Comparison of ENCODE assay signal across 8 cellular contexts in the genomic region with DNA sequence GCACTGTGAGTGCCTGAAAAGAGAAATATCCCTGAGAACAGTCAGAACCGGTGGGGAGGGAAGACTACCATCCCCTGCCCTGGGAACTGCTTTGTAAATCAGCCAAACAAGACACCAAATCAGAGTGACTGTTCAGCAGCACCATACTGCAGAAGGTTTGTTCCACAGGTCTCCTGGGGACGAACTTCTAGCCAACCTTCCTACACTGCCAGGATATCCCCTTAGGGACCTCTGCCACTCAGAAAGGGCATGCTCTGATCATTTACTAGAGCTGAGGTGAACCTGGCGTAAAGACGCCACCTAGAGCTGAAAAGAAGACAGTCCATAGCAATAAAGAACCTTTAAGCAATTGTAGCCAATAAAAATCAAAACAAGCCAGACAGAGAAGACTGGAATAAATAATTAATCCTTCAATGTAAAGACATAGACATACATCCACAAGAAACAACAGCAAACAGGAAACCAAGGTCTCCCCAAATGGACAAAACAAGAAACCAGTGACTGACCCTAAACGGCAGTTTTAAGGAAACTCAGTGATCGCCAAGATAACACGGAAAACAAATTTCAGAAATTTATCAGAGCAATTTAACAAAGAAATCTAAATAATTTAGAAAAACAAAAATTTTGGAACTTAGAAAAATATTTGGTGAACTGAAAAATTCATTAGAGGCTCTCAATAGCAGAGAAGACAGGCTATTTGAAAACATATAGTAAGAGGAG.
DNase-seq lines count a peak whose midpoint lies in the region; ATAC-seq and TF ChIP-seq lines count a peak whose summit lies in the region.

No MANE protein-coding gene starts in this region.

- TF ChIP-seq CTCF in fibroblast of pulmonary artery (IDR thresholded peaks at IDR 0.05; ENCODE audit: low read length, missing control alignments) (peak; percentile 78), psoas muscle (IDR thresholded peaks at IDR 0.05) (peak; percentile 19)

- DNase-seq in COR-L47 (lab: John Stamatoyannopoulos, UW) (peak; percentile 39), NT2/D1 (ENCODE audit: low read depth, low spot score) (peak; percentile 35), activated T-cell treated with anti-CD3 and anti-CD28 coated beads for 24 hours (ENCODE audit: low read depth) (peak; percentile 33), fibroblast of pulmonary artery (ENCODE audit: low read depth) (peak; percentile 89), psoas muscle (no peak), occipital lobe (lab: John Stamatoyannopoulos, UW) (no peak)

- H3K4me1 ChIP-seq in NT2/D1 (ENCODE audit: insufficient read depth, insufficient read length) (no peaks in the 10 kb centered on the region), psoas muscle (no peaks in the 10 kb centered on the region)

- no peaks in the 10 kb centered on the region for H3K36me3 ChIP-seq in NT2/D1 (ENCODE audit: insufficient read depth, insufficient read length, low read length)
- no peaks in the 10 kb centered on the region for H3K36me3 ChIP-seq in psoas muscle (ENCODE audit: insufficient read depth in 1 of 2, low read depth in 1 of 2)

- H3K9ac ChIP-seq in NT2/D1 (ENCODE audit: insufficient read length, low read depth), result no peak overlapping the region

- H3K4me3 ChIP-seq in NT2/D1 (ENCODE audit: insufficient read length, low read depth) (no peak overlapping the region), fibroblast of pulmonary artery (replicated peaks; ENCODE audit: low read depth, low read length) (no peak overlapping the region), psoas muscle (no peak overlapping the region)

- WGBS in psoas muscle, 3 donors, result 55 to 60% (median 59%) methylated on average over 7 of the region's 7 CpGs

- H3K27ac ChIP-seq in psoas muscle, result no peak overlapping the region

- H3K9me3 ChIP-seq in NT2/D1 (ENCODE audit: insufficient read depth, low read length), result peaks cover 12% of the 10 kb centered on the region; the same call in 1 of the 2 replicates
- H3K9me3 ChIP-seq in psoas muscle, result no peaks in the 10 kb centered on the region

- H3K27me3 ChIP-seq in NT2/D1 (ENCODE audit: insufficient read depth, insufficient read length) (no peaks in the 10 kb centered on the region), psoas muscle (ENCODE audit: insufficient read depth in 3 of 3, low read length in 2 of 3) (peaks cover 0 to 3% (median 0%) of the 10 kb centered on the region in 3 donors)

- intact Hi-C loops in psoas muscle (cut with DNase I), result no loop called here

- ATAC-seq in GM19463 (IDR thresholded peaks at IDR 0.05; ENCODE audit: unreplicated experiment) (peak; percentile 87), HG03521 (IDR thresholded peaks at IDR 0.05; ENCODE audit: unreplicated experiment) (peak; percentile 75), psoas muscle (no peak)

Comparison
In these comparisons a context has a peak if more than half of its experiments do, and no peak if none do; other contexts are left out.
1. DNase-seq: peak in COR-L47 (single experiment), NT2/D1 (single experiment), activated T-cell treated with anti-CD3 and anti-CD28 coated beads for 24 hours (single experiment) and fibroblast of pulmonary artery (single experiment); none in psoas muscle (0 of 2) and occipital lobe (single experiment).
2. ATAC-seq: peak in GM19463 (single experiment) and HG03521 (single experiment); none in psoas muscle (0 of 4).